Comparison of ENCODE assay signal across 12 cellular contexts in genomic region chr15:30921781-30922371, GRCh38. TPM values are rescaled to one million over a fixed set of nuclear protein-coding genes. Genes with fewer than 3 reads are reported as not detected.
A peak's percentile ranks its signal among the peaks of the same experiment; 100 is the strongest.
DNase-seq lines count a peak whose midpoint lies in the region; ATAC-seq and TF ChIP-seq lines count a peak whose summit lies in the region.
"Had no signal": no experiment of that assay in that cellular context is flagged by ENCODE, and none has a peak within 500 bp of the region (broad histone marks: within the 10 kb centered on the region; RNA-seq: fewer than 3 reads in every experiment).

No MANE protein-coding gene starts in this region.

- DNase-seq in H9 (peak; percentile 43), iris pigment epithelial cell (ENCODE audit: low read depth) (peak; percentile 20), renal cortical epithelial cell (ENCODE audit: low read depth) (peak; percentile 84), left colon (no peak), T-helper 9 cell (no peak), dedifferentiated amniotic fluid mesenchymal stem cell (ENCODE audit: extremely low spot score) (no peak)
- DNase-seq: CD8-positive, alpha-beta memory T cell; NCI-H2029 treated with DMSO at 0.1 percent for 48 hours; stimulated activated CD4-positive, alpha-beta T cell treated with anti-CD3 and anti-CD28 coated beads, Interleukin-2, amount 100 ng/mL, for 24 hours had no signal

- H4K20me1 ChIP-seq in H9 (ENCODE audit: control insufficient read depth, insufficient read depth, insufficient read length): no peaks in the 10 kb centered on the region

- no peaks in the 10 kb centered on the region for H3K27me3 Mint-ChIP-seq in H9 (ENCODE audit: low read depth)
- H3K27me3 Mint-ChIP-seq in brain: no peaks in the 10 kb centered on the region
- H3K27me3 Mint-ChIP-seq: activated naive CD8-positive, alpha-beta T cell; CD8-positive, alpha-beta memory T cell had no signal

- intact Hi-C loops in left colon (cut with DNase I, micrococcal nuclease): no loop called here

- WGBS in H9 (ENCODE audit: extremely low coverage, insufficient read length, low lambda C conversion rate): no CpG with 5 or more reads among the region's 9 CpGs

- no peaks in the 10 kb centered on the region for H3K23me2 ChIP-seq in H9 (ENCODE audit: insufficient read length, low read depth, low read length, poor library complexity, severe bottlenecking)

- H3K14ac ChIP-seq in H9 (ENCODE audit: insufficient read depth, low read length): peak overlapping the region; percentile 44; the same call in 1 of the 2 replicates

- no peak overlapping the region for H2AFZ ChIP-seq in H9 (ENCODE audit: low read length)

- peak overlapping the region; percentile 43 for H3K18ac ChIP-seq in H9 (ENCODE audit: insufficient read length, low read depth, low read length)

- H3T11ph ChIP-seq in H9 (ENCODE audit: low read length): no peak overlapping the region

- no peak overlapping the region for H2BK20ac ChIP-seq in H9 (ENCODE audit: low read depth, low read length, poor library complexity, severe bottlenecking)

- H3K79me2 ChIP-seq in H9 (ENCODE audit: insufficient read depth, low read length): no peaks in the 10 kb centered on the region

- H2BK120ac ChIP-seq in H9 (ENCODE audit: low read depth, low read length, poor library complexity, severe bottlenecking): no peak overlapping the region

- H3K27ac Mint-ChIP-seq in H9 (peak overlapping the region; percentile 95 to 100 (median 98)), brain (peak overlapping the region; percentile 87 to 96 (median 94))
- H3K27ac Mint-ChIP-seq: activated naive CD8-positive, alpha-beta T cell had no signal

- H2BK12ac ChIP-seq in H9 (ENCODE audit: insufficient read length, low read depth, low read length): peak overlapping the region; percentile 85

- no peaks in the 10 kb centered on the region for H3K27me3 ChIP-seq in H9 (ENCODE audit: insufficient read depth, low read length)

- peak overlapping the region; percentile 28 for H3K4me2 ChIP-seq in H9 (ENCODE audit: insufficient read depth, insufficient read length, low read length)

- H2BK5ac ChIP-seq in H9 (ENCODE audit: insufficient read length, low read length): no peak overlapping the region

- H3K23ac ChIP-seq in H9 (ENCODE audit: insufficient read length, low read depth, low read length): no peak overlapping the region

- no peaks in the 10 kb centered on the region for H3K9me3 Mint-ChIP-seq in H9
- H3K9me3 Mint-ChIP-seq in brain: no peaks in the 10 kb centered on the region
- H3K9me3 Mint-ChIP-seq: CD8-positive, alpha-beta memory T cell had no signal

- H3K79me1 ChIP-seq in H9 (ENCODE audit: insufficient read depth, low read depth, low read length, poor library complexity, severe bottlenecking): no peaks in the 10 kb centered on the region

- ATAC-seq in left colon: no peak
- ATAC-seq in GM18498 (IDR thresholded peaks at IDR 0.05; ENCODE audit: unreplicated experiment): no peak

- H3K4me3 Mint-ChIP-seq in H9 (peak overlapping the region; percentile 28 to 50; a peak in 4 of 5 replicates), brain (no peak overlapping the region)
- H3K4me3 Mint-ChIP-seq: activated naive CD8-positive, alpha-beta T cell; CD8-positive, alpha-beta memory T cell had no signal

- H4K8ac ChIP-seq in H9 (replicated peaks; ENCODE audit: insufficient read length, low read depth, low read length): no peak overlapping the region

- peaks cover 7% of the 10 kb centered on the region; the same call in 1 of the 2 replicates for H3K4me1 ChIP-seq in H9 (ENCODE audit: insufficient read depth, low read length)

- no peak overlapping the region for H3K4ac ChIP-seq in H9 (ENCODE audit: low read depth, low read length)

- peaks cover 21 to 69% (median 68%) of the 10 kb centered on the region in 3 experiments; a peak in 6 of 7 replicates for H3K36me3 Mint-ChIP-seq in H9 (ENCODE audit: insufficient read depth in 1 of 3, low read depth in 3 of 3)
- peaks cover 74% of the 10 kb centered on the region for H3K36me3 Mint-ChIP-seq in brain

- TF ChIP-seq CTCF in H9 (conservative IDR thresholded peaks at IDR 0.05) (no peak), brain (conservative IDR thresholded peaks at IDR 0.05) (no peak)

- no peaks in the 10 kb centered on the region for H3K9me3 ChIP-seq in H9 (ENCODE audit: control insufficient read depth, low read depth, low read length)

- H4K91ac ChIP-seq in H9 (ENCODE audit: insufficient read length, low read depth, low read length): no peak overlapping the region

- H3K56ac ChIP-seq in H9 (ENCODE audit: insufficient read length, low read depth, low read length): no peak overlapping the region

- no peak overlapping the region for H4K5ac ChIP-seq in H9 (ENCODE audit: insufficient read length, low read depth, low read length)

- no peak overlapping the region for H3K9ac ChIP-seq in H9 (ENCODE audit: extremely low read depth, insufficient read length, low read length)

- H3K4me1 Mint-ChIP-seq in H9 (peaks cover 40 to 42% of the 10 kb centered on the region in 2 experiments), brain (peaks cover 38% of the 10 kb centered on the region)

- no peak overlapping the region for H2BK15ac ChIP-seq in H9 (ENCODE audit: low read depth, low read length)

- H2AK5ac ChIP-seq in H9 (ENCODE audit: insufficient read length, low read length): no peak overlapping the region

- H3K27ac ChIP-seq in H9 (ENCODE audit: insufficient read length, low read depth, low read length): peak overlapping the region; percentile 97

RNA-seq across cellular contexts. Expression of gene FAN1, which starts 18.2 kb away (rescaled TPM):
- total RNA-seq in H9 (2021): 27.4 and 28.2 TPM in 2 replicates
- polyA plus RNA-seq in brain (ENCODE audit: insufficient read depth, low read depth, low replicate concordance): 6.6 TPM
- total RNA-seq in renal cortical epithelial cell: 8.9 and 28.1 TPM in 2 replicates
- total RNA-seq in left colon: 10 to 100 TPM in 1 of 2 donors, 1 to 10 TPM in 1; 8.4 to 15.8 TPM

Comparison
In these comparisons a context has a peak if more than half of its experiments do, and no peak if none do; other contexts are left out.
1. DNase-seq: peak in H9 (single experiment), iris pigment epithelial cell (single experiment) and renal cortical epithelial cell (single experiment); none in left colon (0 of 2), T-helper 9 cell (single experiment) and dedifferentiated amniotic fluid mesenchymal stem cell (single experiment).
2. H3K4me3 Mint-ChIP-seq: peak in H9 (2 of 2); none in brain (0 of 5).